In the genomic region with DNA sequence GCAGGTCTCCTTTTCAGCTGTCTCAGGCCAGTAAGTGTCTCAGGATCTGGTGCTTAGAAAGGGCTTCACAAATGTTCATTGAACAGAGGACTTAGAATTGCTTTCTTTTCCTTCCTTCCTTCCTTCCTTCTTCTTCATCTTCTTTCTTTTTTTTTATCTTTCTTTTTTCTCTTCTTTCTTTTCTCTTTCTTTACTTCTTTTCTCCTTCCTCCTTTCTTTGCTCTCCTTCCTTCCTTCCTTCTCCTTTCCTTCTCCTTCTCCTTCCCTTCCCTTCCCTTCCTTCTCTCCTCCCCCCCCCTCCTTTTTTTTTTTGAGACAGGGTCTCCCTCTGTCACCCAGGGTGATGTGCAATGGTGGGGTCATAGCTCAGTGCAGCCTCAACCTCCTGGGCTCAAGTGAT, we compare ENCODE assay signal across 31 cellular contexts. TPM values are rescaled to one million over a fixed set of nuclear protein-coding genes. Genes with fewer than 3 reads are reported as not detected.
"Had no signal": no experiment of that assay in that cellular context is flagged by ENCODE, and none has a peak within 500 bp of the region (broad histone marks: within the 10 kb centered on the region; RNA-seq: fewer than 3 reads in every experiment).

No MANE protein-coding gene starts in this region.

- H3K4me3 ChIP-seq: ascending aorta, breast epithelium, cardiac muscle cell, coronary artery, dorsolateral prefrontal cortex, heart right ventricle, hepatocyte had no signal

- H3K9me3 ChIP-seq: ascending aorta, breast epithelium, heart right ventricle had no signal

- H3K4me1 Mint-ChIP-seq: activated naive CD4-positive, alpha-beta T cell treated with anti-CD3 and anti-CD28 coated beads, Interleukin-2, amount 10 ng/mL, durations not matched to agents 7 days and 5 days had no signal

- H3K27me3 Mint-ChIP-seq: activated CD8-positive, alpha-beta T cell treated with anti-CD3 and anti-CD28 coated beads for 36 hours had no signal

- H3K36me3 Mint-ChIP-seq: activated naive CD4-positive, alpha-beta T cell treated with anti-CD3 and anti-CD28 coated beads, Interleukin-2, amount 10 ng/mL, durations not matched to agents 7 days and 5 days; activated naive CD4-positive, alpha-beta T cell treated with anti-CD3 and anti-CD28 coated beads, Interleukin-2, amount 50 U/mL, for 72 hours; activated naive CD8-positive, alpha-beta T cell treated with anti-CD3 and anti-CD28 coated beads, Interleukin-2, amount 10 ng/mL, durations not matched to agents 7 days and 5 days had no signal

- H3K4me2 ChIP-seq: hepatocyte had no signal

- DNase-seq: activated CD4-positive, alpha-beta T cell treated with anti-CD3 and anti-CD28 coated beads for 1 hour; activated CD4-positive, alpha-beta T cell treated with anti-CD3 and anti-CD28 coated beads for 4 hours; activated CD4-positive, alpha-beta T cell treated with anti-CD3 and anti-CD28 coated beads, Interleukin-2, amount 50 U/mL, for 1 hour; activated CD4-positive, alpha-beta T cell treated with anti-CD3 and anti-CD28 coated beads, Interleukin-2, amount 50 U/mL, for 48 hours; activated CD8-positive, alpha-beta memory T cell treated with anti-CD3 and anti-CD28 coated beads for 24 hours; activated CD8-positive, alpha-beta T cell treated with anti-CD3 and anti-CD28 coated beads for 36 hours; activated gamma-delta T cell; activated naive CD4-positive, alpha-beta T cell; activated naive CD4-positive, alpha-beta T cell treated with anti-CD3 and anti-CD28 coated beads, Interleukin-2, amount 10 ng/mL, durations not matched to agents 7 days and 5 days; activated naive CD8-positive, alpha-beta T cell treated with anti-CD3 and anti-CD28 coated beads, Interleukin-2, amount 10 ng/mL, durations not matched to agents 7 days and 5 days; activated T-cell treated with anti-CD3 and anti-CD28 coated beads, Interleukin-2, amount 50 U/mL, for 48 hours; central memory CD4-positive, alpha-beta T cell; cerebellar nuclear complex; dorsolateral prefrontal cortex; effector memory CD4-positive, alpha-beta T cell; endodermal cell; foreskin fibroblast; heart right ventricle had no signal

- H3K27ac Mint-ChIP-seq: activated CD8-positive, alpha-beta T cell treated with anti-CD3 and anti-CD28 coated beads for 36 hours; activated naive CD4-positive, alpha-beta T cell treated with anti-CD3 and anti-CD28 coated beads, Interleukin-2, amount 10 ng/mL, durations not matched to agents 7 days and 5 days; activated naive CD4-positive, alpha-beta T cell treated with anti-CD3 and anti-CD28 coated beads, Interleukin-2, amount 50 U/mL, for 72 hours; activated naive CD8-positive, alpha-beta T cell treated with anti-CD3 and anti-CD28 coated beads, Interleukin-2, amount 10 ng/mL, durations not matched to agents 7 days and 5 days; brain; dendritic cell treated with granulocyte-macrophage colony-stimulating factor and Interleukin-4, amounts not matched to agents 40 ng/mL and 50 ng/mL, for 4 days; endodermal cell had no signal

- H3K79me2 ChIP-seq: hepatocyte had no signal

- H3K4me1 ChIP-seq: ascending aorta, breast epithelium had no signal

- H2AFZ ChIP-seq: hepatocyte had no signal

- H3K36me3 ChIP-seq: ascending aorta, breast epithelium, cardiac muscle cell, heart right ventricle had no signal

- H3K4me3 Mint-ChIP-seq: activated CD8-positive, alpha-beta T cell treated with anti-CD3 and anti-CD28 coated beads for 36 hours; activated naive CD4-positive, alpha-beta T cell treated with anti-CD3 and anti-CD28 coated beads, Interleukin-2, amount 10 ng/mL, durations not matched to agents 7 days and 5 days; activated naive CD8-positive, alpha-beta T cell treated with anti-CD3 and anti-CD28 coated beads, Interleukin-2, amount 10 ng/mL, durations not matched to agents 7 days and 5 days; brain; dendritic cell treated with granulocyte-macrophage colony-stimulating factor and Interleukin-4, amounts not matched to agents 40 ng/mL and 50 ng/mL, for 4 days; endodermal cell; WTC11 had no signal

- H3K27ac ChIP-seq: ascending aorta, breast epithelium, cardiac muscle cell, coronary artery, dorsolateral prefrontal cortex, heart right ventricle, hepatocyte, VCaP had no signal

- H3K27me3 ChIP-seq: ascending aorta, cardiac muscle cell, hepatocyte had no signal

- H3K9me3 Mint-ChIP-seq: activated CD8-positive, alpha-beta T cell treated with anti-CD3 and anti-CD28 coated beads for 36 hours; activated naive CD4-positive, alpha-beta T cell treated with anti-CD3 and anti-CD28 coated beads, Interleukin-2, amount 10 ng/mL, durations not matched to agents 7 days and 5 days; activated naive CD4-positive, alpha-beta T cell treated with anti-CD3 and anti-CD28 coated beads, Interleukin-2, amount 50 U/mL, for 72 hours; activated naive CD8-positive, alpha-beta T cell treated with anti-CD3 and anti-CD28 coated beads, Interleukin-2, amount 10 ng/mL, durations not matched to agents 7 days and 5 days; dendritic cell treated with granulocyte-macrophage colony-stimulating factor and Interleukin-4, amounts not matched to agents 40 ng/mL and 50 ng/mL, for 4 days had no signal

- ATAC-seq: activated CD8-positive, alpha-beta T cell treated with anti-CD3 and anti-CD28 coated beads for 36 hours; activated naive CD4-positive, alpha-beta T cell treated with anti-CD3 and anti-CD28 coated beads, Interleukin-2, amount 50 U/mL, for 72 hours; esophagus mucosa; heart right ventricle; WTC11 had no signal

RNA-seq across cellular contexts. Expression of gene COL26A1, which starts 34.6 kb away (rescaled TPM):
- total RNA-seq: activated CD8-positive, alpha-beta T cell treated with anti-CD3 and anti-CD28 coated beads for 36 hours; activated naive CD4-positive, alpha-beta T cell treated with anti-CD3 and anti-CD28 coated beads, Interleukin-2, amount 50 U/mL, for 72 hours; activated naive CD8-positive, alpha-beta T cell treated with anti-CD3 and anti-CD28 coated beads, Interleukin-2, amount 10 ng/mL, durations not matched to agents 7 days and 5 days; ascending aorta; breast epithelium; epithelial cell of proximal tubule; esophagus mucosa; T-helper 1 cell treated with Interleukin-12 subunit alpha and Interleukin-12 subunit beta and Interleukin-4 antibody, amounts not matched to agents 30 ng/mL and 1 ng/mL, for 36 hours had no signal
